15 cellular contexts compared by ENCODE assay signal in genomic region chr22:45877036-45877380, GRCh38.
A peak's percentile ranks its signal among the peaks of the same experiment; 100 is the strongest.
DNase-seq lines count a peak whose midpoint lies in the region; ATAC-seq and TF ChIP-seq lines count a peak whose summit lies in the region.
"Had no signal": no experiment of that assay in that cellular context is flagged by ENCODE, and none has a peak within 500 bp of the region (broad histone marks: within the 10 kb centered on the region; RNA-seq: fewer than 3 reads in every experiment).

No MANE protein-coding gene starts in this region.

- H3K36me3 ChIP-seq in BLaER1 treated with 17β-estradiol and CSF1 and Interleukin-3, amounts not matched to agents 10 nM and 100 nM, result peaks cover 0 to 4% (median 0%) of the 10 kb centered on the region in 11 experiments; a peak in 2 of 22 replicates
- H3K36me3 ChIP-seq in lower lobe of right lung, result no peaks in the 10 kb centered on the region
- H3K36me3 ChIP-seq in stomach, result no peaks in the 10 kb centered on the region
- H3K36me3 ChIP-seq in left lung, result no peaks in the 10 kb centered on the region

- TF ChIP-seq EP300 in stomach (IDR thresholded peaks at IDR 0.05), result no peak

- TF ChIP-seq CTCF in lower lobe of right lung (IDR thresholded peaks at IDR 0.05) (no peak), stomach (IDR thresholded peaks at IDR 0.05) (no peak), left lung (IDR thresholded peaks at IDR 0.05) (no peak)

- no peak for ATAC-seq in lower lobe of right lung
- no peak for ATAC-seq in left lung
- no peak for ATAC-seq in HG02642 (IDR thresholded peaks at IDR 0.05; ENCODE audit: poor library complexity, unreplicated experiment)

- intact Hi-C loops in lower lobe of right lung (cut with DNase I) (no loop called here), stomach (cut with DNase I; ENCODE audit: low total_unique reads) (no loop called here), left lung (cut with DNase I) (no loop called here)

- 68 to 89% (median 81%) methylated on average over 3 of the region's 3 CpGs for WGBS in stomach, 5 donors

- peak overlapping the region in 9 of 11 experiments; percentile 60 to 98 (median 88); a peak in 16 of 22 replicates for H3K4me2 ChIP-seq in BLaER1 treated with 17β-estradiol and CSF1 and Interleukin-3, amounts not matched to agents 10 nM and 100 nM

- peaks cover 57 to 85% (median 73%) of the 10 kb centered on the region in 11 experiments for H3K27me3 ChIP-seq in BLaER1 treated with 17β-estradiol and CSF1 and Interleukin-3, amounts not matched to agents 10 nM and 100 nM
- H3K27me3 ChIP-seq in lower lobe of right lung (ENCODE audit: low read depth), result peaks cover 52% of the 10 kb centered on the region
- peaks cover 3 to 73% (median 45%) of the 10 kb centered on the region in 3 donors for H3K27me3 ChIP-seq in stomach
- peaks cover 19 to 58% of the 10 kb centered on the region in 2 donors for H3K27me3 ChIP-seq in left lung

- H3K4me1 ChIP-seq in BLaER1 treated with 17β-estradiol and CSF1 and Interleukin-3, amounts not matched to agents 10 nM and 100 nM, result peaks cover 13 to 47% (median 33%) of the 10 kb centered on the region in 10 experiments
- H3K4me1 ChIP-seq in lower lobe of right lung (peaks cover 6% of the 10 kb centered on the region), stomach (peaks cover 0 to 14% (median 7%) of the 10 kb centered on the region in 4 donors), left lung (peaks cover 0 to 5% of the 10 kb centered on the region in 2 donors)

- H3K27ac ChIP-seq in BLaER1 treated with 17β-estradiol and CSF1 and Interleukin-3, amounts not matched to agents 10 nM and 100 nM, result no peak overlapping the region
- no peak overlapping the region for H3K27ac ChIP-seq in lower lobe of right lung
- no peak overlapping the region for H3K27ac ChIP-seq in stomach
- H3K27ac ChIP-seq in left lung, result no peak overlapping the region
- H3K27ac ChIP-seq: GM23248 had no signal

- H3K9ac ChIP-seq in BLaER1 treated with 17β-estradiol and CSF1 and Interleukin-3, amounts not matched to agents 10 nM and 100 nM, result peak overlapping the region in 2 of 11 experiments; percentile 1 to 2; a peak in 1 of 22 replicates
- H3K9ac ChIP-seq: GM23248 had no signal

- H3K9me3 ChIP-seq in BLaER1 treated with 17β-estradiol and CSF1 and Interleukin-3, amounts not matched to agents 10 nM and 100 nM (replicated peaks in 1 of 11), result peaks cover 11 to 16% (median 14%) of the 10 kb centered on the region in 11 experiments
- H3K9me3 ChIP-seq in lower lobe of right lung (no peaks in the 10 kb centered on the region), stomach (peaks cover 0 to 12% (median 6%) of the 10 kb centered on the region in 4 donors), left lung (peaks cover 0 to 4% of the 10 kb centered on the region in 2 donors)

- DNase-seq in activated CD8-positive, alpha-beta memory T cell treated with anti-CD3 and anti-CD28 coated beads, Interleukin-2, amount 50 U/mL, for 4 hours, result peak; percentile 7
- no peak for DNase-seq in activated CD8-positive, alpha-beta memory T cell treated with anti-CD3 and anti-CD28 coated beads for 24 hours
- peak; percentile 30 for DNase-seq in lower lobe of right lung
- peak; percentile 17 for DNase-seq in stomach
- DNase-seq in left lung, result no peak
- DNase-seq: 8988T; AML-193; C1 segment of cervical spinal cord; CD4-positive, alpha-beta memory T cell; DMS153; DMS79 treated with DMSO at 0.1 percent for 48 hours; EL; GM23248 had no signal

- H4K20me1 ChIP-seq in BLaER1 treated with 17β-estradiol and CSF1 and Interleukin-3, amounts not matched to agents 10 nM and 100 nM, result peaks cover 0 to 55% (median 46%) of the 10 kb centered on the region in 11 experiments; a peak in 17 of 22 replicates

- peak overlapping the region in 4 of 10 experiments; percentile 26 to 50 (median 38); a peak in 2 of 20 replicates for H3K4me3 ChIP-seq in BLaER1 treated with 17β-estradiol and CSF1 and Interleukin-3, amounts not matched to agents 10 nM and 100 nM
- H3K4me3 ChIP-seq in lower lobe of right lung, result no peak overlapping the region
- H3K4me3 ChIP-seq in stomach, result no peak overlapping the region
- no peak overlapping the region for H3K4me3 ChIP-seq in left lung
- H3K4me3 ChIP-seq: GM23248 had no signal

- TF ChIP-seq POLR2A in stomach (IDR thresholded peaks at IDR 0.05), result no peak

Comparison
In these comparisons a context has a peak if more than half of its experiments do, and no peak if none do; other contexts are left out.
1. DNase-seq: peak in activated CD8-positive, alpha-beta memory T cell treated with anti-CD3 and anti-CD28 coated beads, Interleukin-2, amount 50 U/mL, for 4 hours (single experiment), lower lobe of right lung (single experiment) and stomach (single experiment); none in activated CD8-positive, alpha-beta memory T cell treated with anti-CD3 and anti-CD28 coated beads for 24 hours (single experiment) and left lung (0 of 2).